In genomic region chr9:93586290-93587057, GRCh38 we compare ENCODE assay signal across 18 cellular contexts. TPM values are rescaled to one million over a fixed set of nuclear protein-coding genes. Genes with fewer than 3 reads are reported as not detected.
DNase-seq lines count a peak whose midpoint lies in the region; ATAC-seq and TF ChIP-seq lines count a peak whose summit lies in the region.
"Had no signal": no experiment of that assay in that cellular context is flagged by ENCODE, and none has a peak within 500 bp of the region (broad histone marks: within the 10 kb centered on the region; RNA-seq: fewer than 3 reads in every experiment).

No MANE protein-coding gene starts in this region.

- H3K9ac ChIP-seq in BLaER1 treated with 17β-estradiol and CSF1 and Interleukin-3, amounts not matched to agents 10 nM and 100 nM: peak overlapping the region in 4 of 11 experiments; percentile 11 to 53 (median 30); a peak in 3 of 22 replicates
- no peak overlapping the region for H3K9ac ChIP-seq in neural progenitor cell

- no peaks in the 10 kb centered on the region for H3F3A ChIP-seq in neural progenitor cell (ENCODE audit: low read depth)

- peak overlapping the region in 8 of 11 experiments; percentile 12 to 38 (median 25); a peak in 7 of 22 replicates for H3K27ac ChIP-seq in BLaER1 treated with 17β-estradiol and CSF1 and Interleukin-3, amounts not matched to agents 10 nM and 100 nM
- H3K27ac ChIP-seq in neural progenitor cell: no peak overlapping the region
- H3K27ac ChIP-seq: brain microvascular endothelial cell, dorsolateral prefrontal cortex, esophagus squamous epithelium had no signal

- H3K4me2 ChIP-seq in BLaER1 treated with 17β-estradiol and CSF1 and Interleukin-3, amounts not matched to agents 10 nM and 100 nM: peak overlapping the region in 9 of 11 experiments; percentile 26 to 73 (median 63); a peak in 18 of 22 replicates
- no peak overlapping the region for H3K4me2 ChIP-seq in neural progenitor cell

- peaks cover 71% of the 10 kb centered on the region for H3K79me2 ChIP-seq in neural progenitor cell (ENCODE audit: low read depth)

- TF ChIP-seq CTCF in neural progenitor cell (IDR thresholded peaks at IDR 0.05): no peak
- TF ChIP-seq CTCF in chondrocyte (IDR thresholded peaks at IDR 0.05): no peak

- H3K4me1 Mint-ChIP-seq in T-helper 17 cell (peaks cover 51% of the 10 kb centered on the region), neural progenitor cell (peaks cover 40% of the 10 kb centered on the region), chondrocyte (ENCODE audit: low read depth) (peaks cover 33% of the 10 kb centered on the region)

- H3K4me1 ChIP-seq in BLaER1 treated with 17β-estradiol and CSF1 and Interleukin-3, amounts not matched to agents 10 nM and 100 nM: peaks cover 42 to 70% (median 66%) of the 10 kb centered on the region in 10 experiments
- peaks cover 13% of the 10 kb centered on the region for H3K4me1 ChIP-seq in neural progenitor cell

- H3K27ac Mint-ChIP-seq in T-helper 17 cell (peak overlapping the region; percentile 72), neural progenitor cell (peak overlapping the region; percentile 53), chondrocyte (ENCODE audit: unreplicated experiment) (no peak overlapping the region)

- H3K27me3 ChIP-seq in BLaER1 treated with 17β-estradiol and CSF1 and Interleukin-3, amounts not matched to agents 10 nM and 100 nM: no peaks in the 10 kb centered on the region
- H3K27me3 ChIP-seq in neural progenitor cell: no peaks in the 10 kb centered on the region
- H3K27me3 ChIP-seq: brain microvascular endothelial cell, dorsolateral prefrontal cortex, esophagus squamous epithelium had no signal

- H2AFZ ChIP-seq in neural progenitor cell (replicated peaks): no peak overlapping the region

- H3K9me3 Mint-ChIP-seq in neural progenitor cell: peaks cover 26% of the 10 kb centered on the region
- H3K9me3 Mint-ChIP-seq in chondrocyte (ENCODE audit: low read depth): peaks cover 9% of the 10 kb centered on the region

- H4K20me1 ChIP-seq in BLaER1 treated with 17β-estradiol and CSF1 and Interleukin-3, amounts not matched to agents 10 nM and 100 nM: peaks cover 55 to 81% (median 71%) of the 10 kb centered on the region in 11 experiments
- peaks cover 69% of the 10 kb centered on the region for H4K20me1 ChIP-seq in neural progenitor cell (ENCODE audit: low read depth)

- no peak for DNase-seq in T-helper 17 cell
- DNase-seq in left cardiac atrium: peak; percentile 26
- DNase-seq in neural progenitor cell (ENCODE audit: low spot score): no peak
- DNase-seq in NCI-H82 treated with DMSO at 0.1 percent for 48 hours (lab: John Stamatoyannopoulos, UW; ENCODE audit: unreplicated experiment): no peak
- DNase-seq in retina: no peak
- no peak for DNase-seq in chondrocyte (ENCODE audit: low spot score)
- DNase-seq: activated CD4-positive, CD25-positive, alpha-beta regulatory T cell; activated naive CD4-positive, alpha-beta T cell treated with anti-CD3 and anti-CD28 coated beads, Interleukin-2, amount 50 U/mL, for 16 hours; brain microvascular endothelial cell; dorsolateral prefrontal cortex; esophagus squamous epithelium; GF-D8; NCI-H2081; NCI-H510A; small intestine; stimulated activated CD4-positive, alpha-beta T cell treated with anti-CD3 and anti-CD28 coated beads, Interleukin-4, amount 100 ng/mL, for 4 hours had no signal

- ATAC-seq in T-helper 17 cell: no peak
- peak in 1 of 2 donors; percentile 44 for ATAC-seq in left cardiac atrium
- no peak for ATAC-seq in HG02571 (IDR thresholded peaks at IDR 0.05; ENCODE audit: unreplicated experiment)

- H3K36me3 ChIP-seq in BLaER1 treated with 17β-estradiol and CSF1 and Interleukin-3, amounts not matched to agents 10 nM and 100 nM: peaks cover 17 to 33% (median 25%) of the 10 kb centered on the region in 11 experiments
- no peaks in the 10 kb centered on the region for H3K36me3 ChIP-seq in neural progenitor cell
- H3K36me3 ChIP-seq: brain microvascular endothelial cell, esophagus squamous epithelium had no signal

- H3K4me3 ChIP-seq in BLaER1 treated with 17β-estradiol and CSF1 and Interleukin-3, amounts not matched to agents 10 nM and 100 nM: no peak overlapping the region
- no peak overlapping the region for H3K4me3 ChIP-seq in neural progenitor cell
- H3K4me3 ChIP-seq: dorsolateral prefrontal cortex, esophagus squamous epithelium had no signal

- intact Hi-C loops in left cardiac atrium (cut with DNase I): no loop called here

- no peak overlapping the region for H3K4me3 Mint-ChIP-seq in T-helper 17 cell
- no peak overlapping the region for H3K4me3 Mint-ChIP-seq in neural progenitor cell
- no peak overlapping the region for H3K4me3 Mint-ChIP-seq in chondrocyte (ENCODE audit: unreplicated experiment)

- H3K27me3 Mint-ChIP-seq in T-helper 17 cell: no peaks in the 10 kb centered on the region
- peaks cover 4% of the 10 kb centered on the region for H3K27me3 Mint-ChIP-seq in neural progenitor cell (ENCODE audit: insufficient read depth, low read depth)
- H3K27me3 Mint-ChIP-seq in chondrocyte (ENCODE audit: low read depth): no peaks in the 10 kb centered on the region

- peaks cover 26 to 40% (median 31%) of the 10 kb centered on the region in 11 experiments for H3K9me3 ChIP-seq in BLaER1 treated with 17β-estradiol and CSF1 and Interleukin-3, amounts not matched to agents 10 nM and 100 nM (replicated peaks in 1 of 11)
- H3K9me3 ChIP-seq in T-helper 17 cell (ENCODE audit: control insufficient read depth, low read length, poor library complexity, severe bottlenecking): no peaks in the 10 kb centered on the region
- no peaks in the 10 kb centered on the region for H3K9me3 ChIP-seq in neural progenitor cell (ENCODE audit: low read depth)
- H3K9me3 ChIP-seq: esophagus squamous epithelium had no signal

- H3K36me3 Mint-ChIP-seq in T-helper 17 cell (ENCODE audit: low read depth) (no peaks in the 10 kb centered on the region), neural progenitor cell (peaks cover 18% of the 10 kb centered on the region), chondrocyte (ENCODE audit: low read depth) (no peaks in the 10 kb centered on the region)

RNA-seq across cellular contexts. Expression of gene PHF2, which starts 10.1 kb away (rescaled TPM):
- total RNA-seq in T-helper 17 cell (10 to 100 TPM; 24.8 to 27.1 TPM), left cardiac atrium (10 to 100 TPM; 25.7 to 27.7 TPM), neural progenitor cell (ENCODE audit: low replicate concordance) (15.7 and 17.6 TPM in 2 replicates), chondrocyte (28.5 to 30.1 TPM (median 29.4 TPM) in 3 replicates)
